In genomic region chr5:41708604-41708940, GRCh38 we compare ENCODE assay signal across 12 cellular contexts.
DNase-seq lines count a peak whose midpoint lies in the region; ATAC-seq lines count a peak whose summit lies in the region.
"Had no signal": no experiment of that assay in that cellular context is flagged by ENCODE, and none has a peak within 500 bp of the region (broad histone marks: within the 10 kb centered on the region; RNA-seq: fewer than 3 reads in every experiment).

No MANE protein-coding gene starts in this region.

- DNase-seq in left colon = peak; percentile 10 to 34
- DNase-seq in ACHN = no peak
- no peak for DNase-seq in cortex of kidney (lab: John Stamatoyannopoulos, UW)
- DNase-seq in NCI-H774 (lab: John Stamatoyannopoulos, UW) = no peak
- DNase-seq in activated effector memory CD4-positive, alpha-beta T cell treated with anti-CD3 and anti-CD28 coated beads, Interleukin-2, amount 50 U/mL, for 16 hours = no peak
- DNase-seq: activated CD4-positive, alpha-beta T cell treated with anti-CD3 and anti-CD28 coated beads for 36 hours; activated T-cell treated with anti-CD3 and anti-CD28 coated beads, Interleukin-2, amount 50 U/mL, for 24 hours; NCI-H1092 treated with DMSO at 0.1 percent for 48 hours; T-helper 1 cell had no signal

- intact Hi-C loops in left colon (cut with DNase I, micrococcal nuclease) = no loop called here

- in situ Hi-C loops in ACHN (cut with HindIII; ENCODE audit: low pct_ligation_motif_present, low pct_unique_long_range_greater_than_20kb, low sequenced_read_pairs) = no loop called here

- peak; percentile 37 for ATAC-seq in GM19025 (IDR thresholded peaks at IDR 0.05; ENCODE audit: low read depth, unreplicated experiment)
- peak; percentile 20 for ATAC-seq in HG02610 (IDR thresholded peaks at IDR 0.05; ENCODE audit: unreplicated experiment)
- ATAC-seq in HG03565 (IDR thresholded peaks at IDR 0.05; ENCODE audit: unreplicated experiment) = peak; percentile 21
- peak; percentile 97 for ATAC-seq in left colon
- ATAC-seq: activated CD4-positive, alpha-beta T cell treated with anti-CD3 and anti-CD28 coated beads for 36 hours had no signal

Comparison
In these comparisons a context has a peak if more than half of its experiments do, and no peak if none do; other contexts are left out.
1. ATAC-seq: peak in every context shown above with its lines; median percentile 97 in left colon; 37 in GM19025; 21 in HG03565; 20 in HG02610.
2. DNase-seq: peak in left colon (2 of 2); none in ACHN (single experiment), cortex of kidney (single experiment), NCI-H774 (single experiment) and activated effector memory CD4-positive, alpha-beta T cell treated with anti-CD3 and anti-CD28 coated beads, Interleukin-2, amount 50 U/mL, for 16 hours (single experiment).